1 cellular context compared by ENCODE assay signal in genomic region chr17:66952031-66952524, GRCh38.
TF ChIP-seq lines count a peak whose summit lies in the region.

No MANE protein-coding gene starts in this region.

TF ChIP-seq in HepG2, 621 proteins besides CTCF, POLR2A, EP300 and RAD21 (continued from another document and continues in another):
- no peak for TF ChIP-seq ZNF567 (CRISPR knock-in tag; IDR thresholded peaks at IDR 0.05; ENCODE audit: borderline replicate concordance)
- TF ChIP-seq NCOA1 (CRISPR knock-in tag; IDR thresholded peaks at IDR 0.05): no peak
- no peak for TF ChIP-seq ZSCAN30 (CRISPR knock-in tag; IDR thresholded peaks at IDR 0.05)
- TF ChIP-seq, protein P1, sequence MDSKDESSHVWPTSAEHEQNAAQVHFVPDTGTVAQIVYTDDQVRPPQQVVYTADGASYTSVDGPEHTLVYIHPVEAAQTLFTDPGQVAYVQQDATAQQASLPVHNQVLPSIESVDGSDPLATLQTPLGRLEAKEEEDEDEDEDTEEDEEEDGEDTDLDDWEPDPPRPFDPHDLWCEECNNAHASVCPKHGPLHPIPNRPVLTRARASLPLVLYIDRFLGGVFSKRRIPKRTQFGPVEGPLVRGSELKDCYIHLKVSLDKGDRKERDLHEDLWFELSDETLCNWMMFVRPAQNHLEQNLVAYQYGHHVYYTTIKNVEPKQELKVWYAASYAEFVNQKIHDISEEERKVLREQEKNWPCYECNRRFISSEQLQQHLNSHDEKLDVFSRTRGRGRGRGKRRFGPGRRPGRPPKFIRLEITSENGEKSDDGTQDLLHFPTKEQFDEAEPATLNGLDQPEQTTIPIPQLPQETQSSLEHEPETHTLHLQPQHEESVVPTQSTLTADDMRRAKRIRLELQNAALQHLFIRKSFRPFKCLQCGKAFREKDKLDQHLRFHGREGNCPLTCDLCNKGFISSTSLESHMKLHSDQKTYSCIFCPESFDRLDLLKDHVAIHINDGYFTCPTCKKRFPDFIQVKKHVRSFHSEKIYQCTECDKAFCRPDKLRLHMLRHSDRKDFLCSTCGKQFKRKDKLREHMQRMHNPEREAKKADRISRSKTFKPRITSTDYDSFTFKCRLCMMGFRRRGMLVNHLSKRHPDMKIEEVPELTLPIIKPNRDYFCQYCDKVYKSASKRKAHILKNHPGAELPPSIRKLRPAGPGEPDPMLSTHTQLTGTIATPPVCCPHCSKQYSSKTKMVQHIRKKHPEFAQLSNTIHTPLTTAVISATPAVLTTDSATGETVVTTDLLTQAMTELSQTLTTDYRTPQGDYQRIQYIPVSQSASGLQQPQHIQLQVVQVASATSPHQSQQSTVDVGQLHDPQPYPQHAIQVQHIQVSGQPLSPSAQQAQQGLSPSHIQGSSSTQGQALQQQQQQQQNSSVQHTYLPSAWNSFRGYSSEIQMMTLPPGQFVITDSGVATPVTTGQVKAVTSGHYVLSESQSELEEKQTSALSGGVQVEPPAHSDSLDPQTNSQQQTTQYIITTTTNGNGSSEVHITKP (CRISPR knock-in tag; IDR thresholded peaks at IDR 0.05; ENCODE audit: low read depth): no peak
- TF ChIP-seq SAP130 (CRISPR knock-in tag; IDR thresholded peaks at IDR 0.05; ENCODE audit: low read depth): peak; percentile 61
- TF ChIP-seq HOXD1 (CRISPR knock-in tag; IDR thresholded peaks at IDR 0.05): 0 out of 2 replicates have a peak, but pooled peaks have one; percentile 35
- no peak for TF ChIP-seq KLF16 (CRISPR knock-in tag; IDR thresholded peaks at IDR 0.05)
- no peak for TF ChIP-seq RBAK (CRISPR knock-in tag; IDR thresholded peaks at IDR 0.05)
- no peak for TF ChIP-seq ZNF773 (CRISPR knock-in tag; IDR thresholded peaks at IDR 0.05; ENCODE audit: borderline replicate concordance)
- TF ChIP-seq SMYD3 (CRISPR knock-in tag; IDR thresholded peaks at IDR 0.05): no peak
- no peak for TF ChIP-seq ELF3 (CRISPR knock-in tag; IDR thresholded peaks at IDR 0.05)
- TF ChIP-seq HOXA7 (CRISPR knock-in tag; IDR thresholded peaks at IDR 0.05): no peak
- no peak for TF ChIP-seq ZNF138 (CRISPR knock-in tag; IDR thresholded peaks at IDR 0.05; ENCODE audit: low read depth)
- no peak for TF ChIP-seq JARID2 (CRISPR knock-in tag; IDR thresholded peaks at IDR 0.05; ENCODE audit: insufficient replicate concordance)
- TF ChIP-seq CREM (IDR thresholded peaks at IDR 0.05): no peak
- TF ChIP-seq CREM (CRISPR knock-in tag; IDR thresholded peaks at IDR 0.05): no peak
- TF ChIP-seq SNAPC2 (CRISPR knock-in tag; IDR thresholded peaks at IDR 0.05): no peak
- no peak for TF ChIP-seq ZNF816 (CRISPR knock-in tag; IDR thresholded peaks at IDR 0.05; ENCODE audit: borderline replicate concordance)
- no peak for TF ChIP-seq DDIT3 (CRISPR knock-in tag; IDR thresholded peaks at IDR 0.05)
- TF ChIP-seq MXD4 (CRISPR knock-in tag; IDR thresholded peaks at IDR 0.05): no peak
- TF ChIP-seq HNRNPH1 (optimal IDR thresholded peaks at IDR 0.05; ENCODE audit: low read depth, low read length): no peak
- TF ChIP-seq, protein P2, sequence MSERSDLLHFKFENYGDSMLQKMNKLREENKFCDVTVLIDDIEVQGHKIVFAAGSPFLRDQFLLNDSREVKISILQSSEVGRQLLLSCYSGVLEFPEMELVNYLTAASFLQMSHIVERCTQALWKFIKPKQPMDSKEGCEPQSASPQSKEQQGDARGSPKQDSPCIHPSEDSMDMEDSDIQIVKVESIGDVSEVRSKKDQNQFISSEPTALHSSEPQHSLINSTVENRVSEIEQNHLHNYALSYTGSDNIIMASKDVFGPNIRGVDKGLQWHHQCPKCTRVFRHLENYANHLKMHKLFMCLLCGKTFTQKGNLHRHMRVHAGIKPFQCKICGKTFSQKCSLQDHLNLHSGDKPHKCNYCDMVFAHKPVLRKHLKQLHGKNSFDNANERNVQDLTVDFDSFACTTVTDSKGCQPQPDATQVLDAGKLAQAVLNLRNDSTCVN (CRISPR knock-in tag; IDR thresholded peaks at IDR 0.05; ENCODE audit: borderline replicate concordance): no peak
- TF ChIP-seq, protein P3, sequence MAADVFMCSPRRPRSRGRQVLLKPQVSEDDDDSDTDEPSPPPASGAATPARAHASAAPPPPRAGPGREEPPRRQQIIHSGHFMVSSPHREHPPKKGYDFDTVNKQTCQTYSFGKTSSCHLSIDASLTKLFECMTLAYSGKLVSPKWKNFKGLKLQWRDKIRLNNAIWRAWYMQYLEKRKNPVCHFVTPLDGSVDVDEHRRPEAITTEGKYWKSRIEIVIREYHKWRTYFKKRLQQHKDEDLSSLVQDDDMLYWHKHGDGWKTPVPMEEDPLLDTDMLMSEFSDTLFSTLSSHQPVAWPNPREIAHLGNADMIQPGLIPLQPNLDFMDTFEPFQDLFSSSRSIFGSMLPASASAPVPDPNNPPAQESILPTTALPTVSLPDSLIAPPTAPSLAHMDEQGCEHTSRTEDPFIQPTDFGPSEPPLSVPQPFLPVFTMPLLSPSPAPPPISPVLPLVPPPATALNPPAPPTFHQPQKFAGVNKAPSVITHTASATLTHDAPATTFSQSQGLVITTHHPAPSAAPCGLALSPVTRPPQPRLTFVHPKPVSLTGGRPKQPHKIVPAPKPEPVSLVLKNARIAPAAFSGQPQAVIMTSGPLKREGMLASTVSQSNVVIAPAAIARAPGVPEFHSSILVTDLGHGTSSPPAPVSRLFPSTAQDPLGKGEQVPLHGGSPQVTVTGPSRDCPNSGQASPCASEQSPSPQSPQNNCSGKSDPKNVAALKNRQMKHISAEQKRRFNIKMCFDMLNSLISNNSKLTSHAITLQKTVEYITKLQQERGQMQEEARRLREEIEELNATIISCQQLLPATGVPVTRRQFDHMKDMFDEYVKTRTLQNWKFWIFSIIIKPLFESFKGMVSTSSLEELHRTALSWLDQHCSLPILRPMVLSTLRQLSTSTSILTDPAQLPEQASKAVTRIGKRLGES (CRISPR knock-in tag; IDR thresholded peaks at IDR 0.05; ENCODE audit: borderline replicate concordance): no peak
- no peak for TF ChIP-seq ZFYVE20 (CRISPR knock-in tag; IDR thresholded peaks at IDR 0.05; ENCODE audit: borderline replicate concordance, low read depth)
- TF ChIP-seq RFX3 (CRISPR knock-in tag; IDR thresholded peaks at IDR 0.05): no peak
- no peak for TF ChIP-seq KLF9 (CRISPR knock-in tag; IDR thresholded peaks at IDR 0.05; ENCODE audit: low read depth)
- TF ChIP-seq NFAT5 (CRISPR knock-in tag; IDR thresholded peaks at IDR 0.05): 0 out of 2 replicates have a peak, but pooled peaks have one; percentile 48
- TF ChIP-seq RXRB (CRISPR knock-in tag; IDR thresholded peaks at IDR 0.05; ENCODE audit: borderline replicate concordance): peak; percentile 56; the same call in 1 of the 2 replicates
- TF ChIP-seq NKX3-1 (CRISPR knock-in tag; IDR thresholded peaks at IDR 0.05): no peak
- TF ChIP-seq CHD2 (IDR thresholded peaks at IDR 0.05; ENCODE audit: low read depth, low read length): no peak
- TF ChIP-seq ZMYM3 (CRISPR knock-in tag; IDR thresholded peaks at IDR 0.05): peak; percentile 33; the same call in 1 of the 2 replicates
- TF ChIP-seq ZNF549 (CRISPR knock-in tag; IDR thresholded peaks at IDR 0.05): no peak
- peak; percentile 89 for TF ChIP-seq NFE2 (CRISPR knock-in tag; IDR thresholded peaks at IDR 0.05)
- TF ChIP-seq RORA (CRISPR knock-in tag; IDR thresholded peaks at IDR 0.05): no peak
- no peak for TF ChIP-seq TFE3 (CRISPR knock-in tag; IDR thresholded peaks at IDR 0.05)
- no peak for TF ChIP-seq NFRKB (IDR thresholded peaks at IDR 0.05)
- TF ChIP-seq NR2F6 (IDR thresholded peaks at IDR 0.05): peak; percentile 32; the same call in 1 of the 2 replicates
- TF ChIP-seq NR2F6 (CRISPR knock-in tag; IDR thresholded peaks at IDR 0.05): no peak
- peak; percentile 79; the same call in 1 of the 2 replicates for TF ChIP-seq JUNB (CRISPR knock-in tag; IDR thresholded peaks at IDR 0.05; ENCODE audit: borderline replicate concordance)
- no peak for TF ChIP-seq ZNF670 (CRISPR knock-in tag; IDR thresholded peaks at IDR 0.05; ENCODE audit: borderline replicate concordance)
- no peak for TF ChIP-seq CREB3 (CRISPR knock-in tag; IDR thresholded peaks at IDR 0.05)
- no peak for TF ChIP-seq KDM6A (CRISPR knock-in tag; IDR thresholded peaks at IDR 0.05; ENCODE audit: low read depth)
- no peak for TF ChIP-seq ZNF260 (CRISPR knock-in tag; IDR thresholded peaks at IDR 0.05; ENCODE audit: borderline replicate concordance, low read depth)
- TF ChIP-seq ZNF367 (CRISPR knock-in tag; IDR thresholded peaks at IDR 0.05; ENCODE audit: borderline replicate concordance): no peak
- TF ChIP-seq ZFP36L2 (CRISPR knock-in tag; IDR thresholded peaks at IDR 0.05): no peak
- TF ChIP-seq ZNF709 (CRISPR knock-in tag; IDR thresholded peaks at IDR 0.05): no peak
- TF ChIP-seq FOXA3 (CRISPR knock-in tag; IDR thresholded peaks at IDR 0.05): peak; percentile 24; the same call in 1 of the 2 replicates
- peak; percentile 59; the same call in 1 of the 2 replicates for TF ChIP-seq JUND (CRISPR knock-in tag; IDR thresholded peaks at IDR 0.05)
- TF ChIP-seq, protein P4, sequence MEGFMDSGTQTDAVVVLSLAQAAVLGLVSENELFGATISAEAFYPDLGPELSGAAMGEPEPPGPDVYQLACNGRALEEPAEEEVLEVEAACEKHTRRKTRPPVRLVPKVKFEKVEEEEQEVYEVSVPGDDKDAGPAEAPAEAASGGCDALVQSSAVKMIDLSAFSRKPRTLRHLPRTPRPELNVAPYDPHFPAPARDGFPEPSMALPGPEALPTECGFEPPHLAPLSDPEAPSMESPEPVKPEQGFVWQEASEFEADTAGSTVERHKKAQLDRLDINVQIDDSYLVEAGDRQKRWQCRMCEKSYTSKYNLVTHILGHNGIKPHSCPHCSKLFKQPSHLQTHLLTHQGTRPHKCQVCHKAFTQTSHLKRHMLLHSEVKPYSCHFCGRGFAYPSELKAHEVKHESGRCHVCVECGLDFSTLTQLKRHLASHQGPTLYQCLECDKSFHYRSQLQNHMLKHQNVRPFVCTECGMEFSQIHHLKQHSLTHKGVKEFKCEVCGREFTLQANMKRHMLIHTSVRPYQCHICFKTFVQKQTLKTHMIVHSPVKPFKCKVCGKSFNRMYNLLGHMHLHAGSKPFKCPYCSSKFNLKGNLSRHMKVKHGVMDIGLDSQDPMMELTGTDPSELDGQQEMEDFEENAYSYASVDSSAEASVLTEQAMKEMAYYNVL (CRISPR knock-in tag; IDR thresholded peaks at IDR 0.05; ENCODE audit: borderline replicate concordance): no peak
- no peak for TF ChIP-seq CBX1 (IDR thresholded peaks at IDR 0.05; ENCODE audit: low read depth)
- no peak for TF ChIP-seq TCF7 (IDR thresholded peaks at IDR 0.05; ENCODE audit: low read depth)
- TF ChIP-seq PTBP1 (IDR thresholded peaks at IDR 0.05; ENCODE audit: low read depth, low read length, poor library complexity, severe bottlenecking): no peak
